Comparison of ENCODE assay signal across 8 cellular contexts in the genomic region with DNA sequence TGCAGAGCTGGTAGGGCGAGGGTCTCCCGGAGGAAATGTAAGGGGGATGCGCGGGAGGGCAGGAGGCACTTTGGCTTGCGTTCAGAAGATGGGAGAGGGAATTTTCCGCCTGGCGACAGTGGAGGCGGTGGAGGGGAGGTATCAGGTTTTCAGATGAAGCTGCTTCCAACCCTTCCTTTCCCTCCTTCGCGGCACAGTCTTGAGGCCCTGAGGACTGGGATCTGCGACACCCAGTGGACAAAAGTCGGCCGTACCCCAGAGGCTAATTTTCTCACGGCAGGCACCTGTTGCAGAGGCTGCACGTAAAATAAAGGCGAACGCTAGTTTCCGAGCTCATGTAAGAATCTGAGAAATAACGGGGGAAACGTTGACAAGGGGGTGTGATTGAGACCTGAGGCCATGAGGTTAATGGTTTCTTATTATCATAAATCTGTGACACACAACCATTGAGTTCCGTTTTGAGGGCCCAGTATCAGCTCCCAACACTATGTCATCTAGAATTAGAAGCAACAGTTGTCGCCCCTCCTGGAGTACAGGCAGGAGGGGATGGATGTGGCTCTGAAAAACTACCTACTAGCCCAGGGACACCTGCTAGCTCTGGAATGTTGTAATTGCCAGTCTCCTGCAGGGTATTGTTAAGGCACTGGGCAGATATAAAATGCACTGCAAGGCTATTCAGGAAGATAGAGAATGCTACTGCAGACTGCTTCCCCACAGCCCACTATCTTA. TPM values are rescaled to one million over a fixed set of nuclear protein-coding genes. Genes with fewer than 3 reads are reported as not detected.
DNase-seq lines count a peak whose midpoint lies in the region; ATAC-seq and TF ChIP-seq lines count a peak whose summit lies in the region.

No MANE protein-coding gene starts in this region.

- WGBS in suprapubic skin, result 27% methylated on average over 22 of the region's 22 CpGs

- H4K20me1 ChIP-seq in BLaER1 treated with 17β-estradiol and CSF1 and Interleukin-3, amounts not matched to agents 10 nM and 100 nM, result peaks cover 0 to 23% (median 13%) of the 10 kb centered on the region in 11 experiments; a peak in 12 of 22 replicates
- no peaks in the 10 kb centered on the region for H4K20me1 ChIP-seq in fibroblast of lung (ENCODE audit: control insufficient read depth, extremely low read depth, insufficient read depth, low read length)

- no peaks in the 10 kb centered on the region for H3K9me3 Mint-ChIP-seq in natural killer cell

- peak overlapping the region in 7 of 11 experiments; percentile 36 to 86 (median 79); a peak in 8 of 22 replicates for H3K27ac ChIP-seq in BLaER1 treated with 17β-estradiol and CSF1 and Interleukin-3, amounts not matched to agents 10 nM and 100 nM
- no peak overlapping the region for H3K27ac ChIP-seq in fibroblast of lung (ENCODE audit: insufficient read depth, low read length)
- H3K27ac ChIP-seq in suprapubic skin, result no peak overlapping the region

- H2AFZ ChIP-seq in fibroblast of lung (ENCODE audit: low read length), result peak overlapping the region; percentile 41

- peak overlapping the region; percentile 93 for H3K4me3 Mint-ChIP-seq in natural killer cell

- peak overlapping the region in 9 of 11 experiments; percentile 70 to 84 (median 82); a peak in 17 of 22 replicates for H3K9ac ChIP-seq in BLaER1 treated with 17β-estradiol and CSF1 and Interleukin-3, amounts not matched to agents 10 nM and 100 nM
- H3K9ac ChIP-seq in fibroblast of lung (ENCODE audit: insufficient read depth, low read length), result peak overlapping the region; percentile 37

- no peak for TF ChIP-seq EP300 in suprapubic skin (IDR thresholded peaks at IDR 0.05)

- no peak for TF ChIP-seq POLR2A in suprapubic skin (IDR thresholded peaks at IDR 0.05)

- no peaks in the 10 kb centered on the region for H3K79me2 ChIP-seq in fibroblast of lung (ENCODE audit: control insufficient read depth, insufficient read depth, low read length)

- TF ChIP-seq CTCF in fibroblast of lung (conservative IDR thresholded peaks at IDR 0.05 in 1 of 2, IDR thresholded peaks at IDR 0.05 in 1 of 2; ENCODE audit: low read depth in 1 of 2, low read length in 2 of 2) (peak; percentile 18 to 53), natural killer cell (IDR thresholded peaks at IDR 0.05) (peak; percentile 20), suprapubic skin (IDR thresholded peaks at IDR 0.05) (peak in 1 of 2 donors; percentile 33)

- peaks cover 0 to 32% (median 20%) of the 10 kb centered on the region in 10 experiments; a peak in 14 of 20 replicates for H3K4me1 ChIP-seq in BLaER1 treated with 17β-estradiol and CSF1 and Interleukin-3, amounts not matched to agents 10 nM and 100 nM
- no peaks in the 10 kb centered on the region for H3K4me1 ChIP-seq in fibroblast of lung (ENCODE audit: control insufficient read depth, extremely low read depth, insufficient read depth, low read length)
- H3K4me1 ChIP-seq in suprapubic skin, result peaks cover 7% of the 10 kb centered on the region

- peak; percentile 47 for ATAC-seq in GM19043 (IDR thresholded peaks at IDR 0.05; ENCODE audit: low read depth, unreplicated experiment)
- ATAC-seq in HG03469 (IDR thresholded peaks at IDR 0.05; ENCODE audit: unreplicated experiment), result peak; percentile 37
- peak; percentile 32 to 62 (median 46) for ATAC-seq in natural killer cell

- H3K27me3 Mint-ChIP-seq in natural killer cell (ENCODE audit: low read depth in 2 of 2), result no peaks in the 10 kb centered on the region

- no peaks in the 10 kb centered on the region for H3K36me3 Mint-ChIP-seq in natural killer cell

- no peaks in the 10 kb centered on the region for H3K9me3 ChIP-seq in BLaER1 treated with 17β-estradiol and CSF1 and Interleukin-3, amounts not matched to agents 10 nM and 100 nM (replicated peaks in 1 of 11)
- no peaks in the 10 kb centered on the region for H3K9me3 ChIP-seq in fibroblast of lung (ENCODE audit: control insufficient read depth, insufficient read depth, low read depth, low read length)
- no peaks in the 10 kb centered on the region for H3K9me3 ChIP-seq in suprapubic skin

- H3K4me1 Mint-ChIP-seq in natural killer cell, result peaks cover 20 to 66% of the 10 kb centered on the region in 2 donors

- DNase-seq in NCI-H82 treated with DMSO at 0.1 percent for 48 hours (lab: John Stamatoyannopoulos, UW; ENCODE audit: unreplicated experiment) (peak; percentile 49), fibroblast of lung (ENCODE audit: low read depth in 2 of 2) (peak; percentile 47 to 55), natural killer cell (no peak), suprapubic skin (ENCODE audit: low spot score in 2 of 2) (no peak)
- peak; percentile 55 to 62 for DNase-seq in activated T-cell treated with anti-CD3 and anti-CD28 coated beads, Interleukin-2, amount 50 U/mL, for 48 hours

- intact Hi-C loops in natural killer cell (cut with micrococcal nuclease), result loop anchor here (2.0 to 5.0 kb wide), 2 partner anchors 44 to 427 kb away; partner anchors contain the start of genes MORF4L2 and SLC25A53

- H3K4me3 ChIP-seq in BLaER1 treated with 17β-estradiol and CSF1 and Interleukin-3, amounts not matched to agents 10 nM and 100 nM, result peak overlapping the region; percentile 60 to 73 (median 66)
- H3K4me3 ChIP-seq in fibroblast of lung (replicated peaks in 1 of 4; ENCODE audit: control extremely low read depth in 1 of 4, insufficient read depth in 1 of 4, low read depth in 3 of 4, low read length in 4 of 4) (peak overlapping the region; percentile 33 to 63 (median 58)), suprapubic skin (peak overlapping the region; percentile 55)

- H3K36me3 ChIP-seq in BLaER1 treated with 17β-estradiol and CSF1 and Interleukin-3, amounts not matched to agents 10 nM and 100 nM, result no peaks in the 10 kb centered on the region
- H3K36me3 ChIP-seq in fibroblast of lung (ENCODE audit: control insufficient read depth, insufficient read depth, low read length) (no peaks in the 10 kb centered on the region), suprapubic skin (no peaks in the 10 kb centered on the region)

- peak overlapping the region; percentile 38 to 93 (median 77) for H3K4me2 ChIP-seq in BLaER1 treated with 17β-estradiol and CSF1 and Interleukin-3, amounts not matched to agents 10 nM and 100 nM
- peak overlapping the region; percentile 71 for H3K4me2 ChIP-seq in fibroblast of lung (ENCODE audit: extremely low read depth, insufficient read depth, low read length)

- H3K27me3 ChIP-seq in BLaER1 treated with 17β-estradiol and CSF1 and Interleukin-3, amounts not matched to agents 10 nM and 100 nM, result no peaks in the 10 kb centered on the region
- H3K27me3 ChIP-seq in fibroblast of lung (ENCODE audit: control insufficient read depth, insufficient read depth, low read length), result peaks cover 3% of the 10 kb centered on the region
- no peaks in the 10 kb centered on the region for H3K27me3 ChIP-seq in suprapubic skin

- peak overlapping the region; percentile 86 to 94 for H3K27ac Mint-ChIP-seq in natural killer cell

RNA-seq across cellular contexts. Expression of gene ZCCHC18, which starts 1.1 kb away (rescaled TPM):
- total RNA-seq in fibroblast of lung (0.66 and 1.3 TPM in 2 replicates), natural killer cell (1 to 10 TPM; 4.4 to 8.9 (median 5.6) TPM), suprapubic skin (under 1 TPM in 1 of 4 donors, not detected in 3; 0.42 TPM)
- 0.41 and 0.48 TPM in 2 replicates for polyA plus RNA-seq in fibroblast of lung
- polyA plus RNA-seq in fibroblast of lung (2012), result 0.24 and 0.37 TPM in 2 replicates
- not detected in 2 replicates for polyA minus RNA-seq in fibroblast of lung (ENCODE audit: low replicate concordance)

RNA-seq across cellular contexts. Expression of gene TMSB15C, which starts 37.4 kb away (rescaled TPM):
- total RNA-seq in fibroblast of lung (2.6 and 4.1 TPM in 2 replicates), natural killer cell (1 to 10 TPM; 2.0 to 4.1 (median 2.5) TPM), suprapubic skin (1 to 10 TPM in 3 of 4 donors, under 1 TPM in 1; 0.25 to 4.7 (median 1.2) TPM)
- 1.9 and 2.0 TPM in 2 replicates for polyA plus RNA-seq in fibroblast of lung
- polyA plus RNA-seq in fibroblast of lung (2012), result 1.0 TPM in 2 replicates
- polyA minus RNA-seq in fibroblast of lung (ENCODE audit: low replicate concordance), result 0.22 and 0.75 TPM in 2 replicates

RNA-seq across cellular contexts. Expression of gene SLC25A53, which starts 43.4 kb away (rescaled TPM):
- total RNA-seq in fibroblast of lung, result 13.4 and 13.7 TPM in 2 replicates
- polyA plus RNA-seq in fibroblast of lung, result 5.4 and 5.9 TPM in 2 replicates
- 5.0 and 5.3 TPM in 2 replicates for polyA plus RNA-seq in fibroblast of lung (2012)
- polyA minus RNA-seq in fibroblast of lung (ENCODE audit: low replicate concordance), result 5.7 and 6.0 TPM in 2 replicates
- total RNA-seq in natural killer cell, result 10 to 100 TPM; 10.1 to 20.6 (median 12.8) TPM
- 10 to 100 TPM in 1 of 4 donors, 1 to 10 TPM in 3; 5.5 to 22.0 (median 7.6) TPM for total RNA-seq in suprapubic skin

RNA-seq across cellular contexts. Expression of gene FAM199X, which starts 52.9 kb away (rescaled TPM):
- total RNA-seq in fibroblast of lung (17.2 and 21.1 TPM in 2 replicates), natural killer cell (10 to 100 TPM; 31.9 to 35.9 (median 32.6) TPM), suprapubic skin (10 to 100 TPM; 10.7 to 18.3 (median 16.9) TPM)
- 5.9 and 6.7 TPM in 2 replicates for polyA plus RNA-seq in fibroblast of lung
- polyA plus RNA-seq in fibroblast of lung (2012), result 8.0 and 10.3 TPM in 2 replicates
- 0.63 and 1.9 TPM in 2 replicates for polyA minus RNA-seq in fibroblast of lung (ENCODE audit: low replicate concordance)

Comparison
In these comparisons a context has a peak if more than half of its experiments do, and no peak if none do; other contexts are left out.
1. H3K27ac ChIP-seq: peak in BLaER1 treated with 17β-estradiol and CSF1 and Interleukin-3, amounts not matched to agents 10 nM and 100 nM (7 of 11); none in fibroblast of lung (single experiment) and suprapubic skin (single experiment).
2. DNase-seq: peak in NCI-H82 treated with DMSO at 0.1 percent for 48 hours (single experiment), activated T-cell treated with anti-CD3 and anti-CD28 coated beads, Interleukin-2, amount 50 U/mL, for 48 hours (2 of 2) and fibroblast of lung (2 of 2); none in natural killer cell (single experiment) and suprapubic skin (0 of 2).
3. Peak in every context shown above with its lines, with median percentiles within 50 percentile points of each other: H3K4me3 ChIP-seq and ATAC-seq.